Comparison of ENCODE assay signal across 23 cellular contexts in genomic region chr9:8436791-8437190, GRCh38.
"Had no signal": no experiment of that assay in that cellular context is flagged by ENCODE, and none has a peak within 500 bp of the region (broad histone marks: within the 10 kb centered on the region; RNA-seq: fewer than 3 reads in every experiment).

No MANE protein-coding gene starts in this region.

- DNase-seq: activated CD4-positive, alpha-beta T cell treated with anti-CD3 and anti-CD28 coated beads, Interleukin-2, amount 50 U/mL, for 1 hour; activated effector memory CD4-positive, alpha-beta T cell treated with anti-CD3 and anti-CD28 coated beads, Interleukin-2, amount 50 U/mL, for 16 hours; activated naive CD4-positive, alpha-beta T cell treated with anti-CD3 and anti-CD28 coated beads, Interleukin-2, amount 10 ng/mL, durations not matched to agents 7 days and 5 days; adrenal gland; brain microvascular endothelial cell; caudate nucleus; effector memory CD4-positive, alpha-beta T cell; foreskin keratinocyte; kidney; lower lobe of right lung; mesendoderm; mucosa of descending colon; stimulated activated CD4-positive, alpha-beta T cell treated with anti-CD3 and anti-CD28 coated beads, Interleukin-2, amount 100 ng/mL, for 48 hours; stimulated activated CD8-positive, alpha-beta memory T cell treated with anti-CD3 and anti-CD28 coated beads, Interleukin-4, amount 100 ng/mL, for 48 hours; stomach; T-helper 9 cell had no signal

- H3K4me1 ChIP-seq: adrenal gland, ascending aorta, foreskin keratinocyte, lower lobe of right lung, prostate gland, SJSA1, stomach, suprapubic skin, tibial nerve had no signal

- H3K27ac ChIP-seq: adrenal gland, ascending aorta, brain microvascular endothelial cell, foreskin keratinocyte, lower lobe of right lung, prostate gland, SJSA1, stomach, suprapubic skin, tibial nerve had no signal

- H3K27me3 ChIP-seq: adrenal gland, ascending aorta, brain microvascular endothelial cell, foreskin keratinocyte, SJSA1, stomach, suprapubic skin, tibial nerve had no signal

- ATAC-seq: foreskin keratinocyte, left lobe of liver, lower lobe of right lung, mucosa of descending colon had no signal

- H3K36me3 ChIP-seq: adrenal gland, ascending aorta, brain microvascular endothelial cell, lower lobe of right lung, prostate gland, SJSA1, stomach, suprapubic skin, tibial nerve had no signal

- H3K27ac Mint-ChIP-seq: activated naive CD4-positive, alpha-beta T cell treated with anti-CD3 and anti-CD28 coated beads, Interleukin-2, amount 10 ng/mL, durations not matched to agents 7 days and 5 days; dendritic cell treated with granulocyte-macrophage colony-stimulating factor and Interleukin-4, amounts not matched to agents 40 ng/mL and 50 ng/mL, for 4 days had no signal

- H3K4me3 Mint-ChIP-seq: activated naive CD4-positive, alpha-beta T cell treated with anti-CD3 and anti-CD28 coated beads, Interleukin-2, amount 10 ng/mL, durations not matched to agents 7 days and 5 days; dendritic cell treated with granulocyte-macrophage colony-stimulating factor and Interleukin-4, amounts not matched to agents 40 ng/mL and 50 ng/mL, for 4 days had no signal

- H3K9me3 ChIP-seq: adrenal gland, ascending aorta, lower lobe of right lung, mucosa of descending colon, prostate gland, SJSA1, stomach, suprapubic skin, tibial nerve had no signal

- H3K4me1 Mint-ChIP-seq: activated naive CD4-positive, alpha-beta T cell treated with anti-CD3 and anti-CD28 coated beads, Interleukin-2, amount 10 ng/mL, durations not matched to agents 7 days and 5 days had no signal

- H3K36me3 Mint-ChIP-seq: activated naive CD4-positive, alpha-beta T cell treated with anti-CD3 and anti-CD28 coated beads, Interleukin-2, amount 10 ng/mL, durations not matched to agents 7 days and 5 days had no signal

- H3K9me3 Mint-ChIP-seq: activated naive CD4-positive, alpha-beta T cell treated with anti-CD3 and anti-CD28 coated beads, Interleukin-2, amount 10 ng/mL, durations not matched to agents 7 days and 5 days had no signal

- H3K27me3 Mint-ChIP-seq: activated naive CD4-positive, alpha-beta T cell treated with anti-CD3 and anti-CD28 coated beads, Interleukin-2, amount 10 ng/mL, durations not matched to agents 7 days and 5 days; dendritic cell treated with granulocyte-macrophage colony-stimulating factor and Interleukin-4, amounts not matched to agents 40 ng/mL and 50 ng/mL, for 4 days had no signal

- H3K4me3 ChIP-seq: adrenal gland, ascending aorta, lower lobe of right lung, mucosa of descending colon, prostate gland, SJSA1, stomach, suprapubic skin, tibial nerve had no signal
